ENCODE assay signal across 18 cellular contexts in the genomic region with DNA sequence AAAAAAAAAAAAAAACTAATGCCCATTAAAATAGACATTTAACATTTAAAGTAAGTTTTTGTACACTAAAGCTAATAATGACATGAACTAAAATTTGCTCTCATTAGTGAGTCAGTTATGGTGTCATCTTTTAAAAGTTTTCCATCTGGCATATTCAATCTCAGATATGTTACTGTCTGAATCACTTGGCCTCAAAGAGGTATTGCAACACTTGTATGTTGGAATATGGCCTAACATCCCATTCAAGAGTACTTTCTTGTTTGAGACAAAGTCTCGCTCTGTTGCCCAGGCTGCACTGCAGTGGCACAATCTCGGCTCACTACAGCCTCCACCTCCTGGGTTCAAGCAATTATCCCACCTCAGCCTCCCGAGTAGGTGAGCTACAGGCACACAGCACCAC.
DNase-seq lines count a peak whose midpoint lies in the region; ATAC-seq and TF ChIP-seq lines count a peak whose summit lies in the region.
"Had no signal": no experiment of that assay in that cellular context is flagged by ENCODE, and none has a peak within 500 bp of the region (broad histone marks: within the 10 kb centered on the region; RNA-seq: fewer than 3 reads in every experiment).

No MANE protein-coding gene starts in this region.

- no peaks in the 10 kb centered on the region for H3K27me3 ChIP-seq in left lung
- H3K27me3 ChIP-seq: stomach, vagina had no signal

- no peaks in the 10 kb centered on the region for H3K4me1 ChIP-seq in left lung
- H3K4me1 ChIP-seq: psoas muscle, vagina had no signal

- peak; percentile 33 for DNase-seq in AG20443 (ENCODE audit: low spot score)
- DNase-seq in NCI-H446 treated with DMSO at 0.1 percent for 48 hours (lab: John Stamatoyannopoulos, UW) = peak; percentile 60
- DNase-seq in epithelial cell of proximal tubule (ENCODE audit: low read depth) = peak; percentile 4
- DNase-seq in left lung = no peak
- no peak for DNase-seq in NCI-H187 (lab: John Stamatoyannopoulos, UW)
- no peak for DNase-seq in kidney glomerular epithelial cell (lab: John Stamatoyannopoulos, UW)
- DNase-seq in NCI-H146 (lab: John Stamatoyannopoulos, UW) = no peak
- no peak for DNase-seq in middle frontal gyrus (ENCODE audit: extremely low spot score, low spot score)
- DNase-seq: activated CD4-positive, alpha-beta memory T cell treated with anti-CD3 and anti-CD28 coated beads for 36 hours; activated T-cell treated with anti-CD3 and anti-CD28 coated beads, Interleukin-2, amount 50 U/mL, for 48 hours; Calu3; hypothalamus; Karpas-422; natural killer cell; NCI-H1417 treated with DMSO at 0.1 percent for 48 hours; psoas muscle; stomach had no signal

- ATAC-seq in left lung = peak; percentile 75
- ATAC-seq: natural killer cell had no signal

- no peaks in the 10 kb centered on the region for H3K9me3 ChIP-seq in left lung
- H3K9me3 ChIP-seq: psoas muscle, stomach, vagina had no signal

- H3K4me3 ChIP-seq in epithelial cell of proximal tubule (ENCODE audit: low read depth, low read length) = no peak overlapping the region
- H3K4me3 ChIP-seq in left lung = no peak overlapping the region
- H3K4me3 ChIP-seq: psoas muscle, stomach, vagina had no signal

- H3K36me3 ChIP-seq in left lung = no peaks in the 10 kb centered on the region
- H3K36me3 ChIP-seq: stomach, vagina had no signal

- H3K27ac ChIP-seq in left lung = no peak overlapping the region
- H3K27ac ChIP-seq: psoas muscle, stomach, vagina had no signal

- intact Hi-C loops in left lung (cut with DNase I) = no loop called here

- TF ChIP-seq CTCF in epithelial cell of proximal tubule (conservative IDR thresholded peaks at IDR 0.05; ENCODE audit: low read depth, low read length) (no peak), left lung (IDR thresholded peaks at IDR 0.05) (no peak)

Comparison
In these comparisons a context has a peak if more than half of its experiments do, and no peak if none do; other contexts are left out.
1. DNase-seq: peak in AG20443 (single experiment), NCI-H446 treated with DMSO at 0.1 percent for 48 hours (single experiment) and epithelial cell of proximal tubule (single experiment); none in left lung (0 of 2), NCI-H187 (0 of 2), kidney glomerular epithelial cell (single experiment), NCI-H146 (single experiment) and middle frontal gyrus (single experiment).